ENCODE assay signal across 9 cellular contexts in the genomic region with DNA sequence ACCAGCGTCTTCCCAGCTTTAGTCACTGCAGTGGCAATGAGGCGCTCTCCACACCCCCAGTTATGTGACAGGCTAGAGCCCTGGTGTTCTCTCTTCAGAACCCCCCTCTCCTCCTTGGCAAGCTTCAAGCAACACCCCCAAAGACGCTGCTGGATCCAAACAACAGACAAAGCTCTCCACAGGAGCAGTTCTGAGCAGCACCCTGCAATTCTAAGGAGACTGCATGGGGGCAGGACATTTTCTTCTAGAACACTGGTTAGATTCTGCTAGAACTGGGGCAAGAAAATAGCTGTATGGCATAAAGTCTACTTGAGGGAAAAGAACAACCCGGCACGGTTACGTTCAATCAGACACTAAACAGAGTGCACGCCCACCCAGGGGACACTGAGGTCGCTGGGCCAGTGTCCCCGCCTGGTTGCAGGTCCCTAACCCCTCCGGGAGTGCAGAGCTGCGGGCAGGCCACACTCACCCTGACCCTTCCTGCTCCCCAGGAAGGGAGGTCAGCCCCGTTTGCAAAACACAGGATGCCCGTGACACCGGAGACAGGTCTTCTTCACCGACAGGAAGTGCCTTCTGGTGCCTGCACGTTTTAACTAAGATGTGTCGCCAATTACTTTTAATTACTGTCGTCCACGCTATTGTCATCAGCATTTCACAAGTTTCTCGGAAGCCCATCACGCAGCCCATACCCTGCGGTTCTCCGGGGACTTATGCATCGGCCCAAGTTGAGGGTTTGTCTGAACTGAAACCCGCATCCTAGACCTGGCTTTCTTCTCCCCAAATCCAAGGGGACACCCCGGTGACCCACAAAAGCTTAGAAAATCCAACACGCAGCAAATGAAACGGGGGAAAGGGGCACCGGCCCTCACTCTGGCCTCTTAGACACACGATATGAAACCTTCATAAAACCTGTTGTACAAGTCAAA. TPM values are rescaled to one million over a fixed set of nuclear protein-coding genes. Genes with fewer than 3 reads are reported as not detected.
DNase-seq lines count a peak whose midpoint lies in the region; TF ChIP-seq lines count a peak whose summit lies in the region.
"Had no signal": no experiment of that assay in that cellular context is flagged by ENCODE, and none has a peak within 500 bp of the region (broad histone marks: within the 10 kb centered on the region; RNA-seq: fewer than 3 reads in every experiment).

No MANE protein-coding gene starts in this region.

- no peak for TF ChIP-seq POLR2A in spleen (IDR thresholded peaks at IDR 0.05)

- peaks cover 11% of the 10 kb centered on the region for H3K4me1 Mint-ChIP-seq in activated T-cell treated with anti-CD3 and anti-CD28 coated beads, Interleukin-2, amount 50 U/mL, for 24 hours (ENCODE audit: low read depth)

- DNase-seq in activated T-cell treated with anti-CD3 and anti-CD28 coated beads, Interleukin-2, amount 50 U/mL, for 24 hours, result peak; percentile 50
- DNase-seq in spleen (no peak), NCI-H2196 (lab: John Stamatoyannopoulos, UW; ENCODE audit: unreplicated experiment) (no peak), activated gamma-delta T cell (lab: John Stamatoyannopoulos, UW) (no peak), SKM-1 treated with dmso at 0.1 percent for 144 hours (lab: John Stamatoyannopoulos, UW; ENCODE audit: unreplicated experiment) (no peak), NCI-H2081 treated with DMSO at 0.1 percent for 48 hours (lab: John Stamatoyannopoulos, UW) (no peak)
- DNase-seq: aorta had no signal

- H3K27ac ChIP-seq in HUES48 (ENCODE audit: low read depth, low read length) (no peak overlapping the region), iPS-18a (ENCODE audit: low read length) (no peak overlapping the region), spleen (peak overlapping the region in 1 of 8 donors; percentile 46)

- H3K4me1 ChIP-seq in HUES48 (ENCODE audit: control insufficient read depth, insufficient read depth, low read length) (peaks cover 11% of the 10 kb centered on the region; the same call in 1 of the 2 replicates), iPS-18a (ENCODE audit: control insufficient read depth, low read depth, low read length) (peaks cover 9% of the 10 kb centered on the region), spleen (peaks cover 9 to 29% (median 18%) of the 10 kb centered on the region in 6 donors)

- H3K36me3 ChIP-seq in HUES48 (ENCODE audit: control insufficient read depth, insufficient read depth, low read length), result no peaks in the 10 kb centered on the region
- H3K36me3 ChIP-seq in iPS-18a (ENCODE audit: control insufficient read depth, low read depth, low read length), result no peaks in the 10 kb centered on the region
- H3K36me3 ChIP-seq in spleen, result no peaks in the 10 kb centered on the region

- H3K9ac ChIP-seq in HUES48 (ENCODE audit: low read depth, low read length) (no peak overlapping the region), iPS-18a (ENCODE audit: low read length) (no peak overlapping the region)

- 13 to 22% (median 16%) methylated on average over 30 of the region's 30 CpGs for WGBS in spleen, 5 donors

- H3K4me3 ChIP-seq in HUES48 (ENCODE audit: low read depth, low read length) (peak overlapping the region; percentile 55), iPS-18a (ENCODE audit: low read length) (peak overlapping the region; percentile 52), spleen (peak overlapping the region in 6 of 8 donors; percentile 23 to 67 (median 40))

- peak overlapping the region; percentile 76 for H3K4me3 Mint-ChIP-seq in activated T-cell treated with anti-CD3 and anti-CD28 coated beads, Interleukin-2, amount 50 U/mL, for 24 hours

- H3K27me3 Mint-ChIP-seq in activated T-cell treated with anti-CD3 and anti-CD28 coated beads, Interleukin-2, amount 50 U/mL, for 24 hours, result peaks cover 50% of the 10 kb centered on the region

- intact Hi-C loops in spleen (cut with DNase I; ENCODE audit: low total_unique reads), result no loop called here

- peak overlapping the region; percentile 71 for H3K27ac Mint-ChIP-seq in activated T-cell treated with anti-CD3 and anti-CD28 coated beads, Interleukin-2, amount 50 U/mL, for 24 hours

- H3K9me3 ChIP-seq in HUES48 (ENCODE audit: control insufficient read depth, insufficient read depth, low read length), result no peaks in the 10 kb centered on the region
- no peaks in the 10 kb centered on the region for H3K9me3 ChIP-seq in iPS-18a (ENCODE audit: control insufficient read depth, low read depth, low read length)
- H3K9me3 ChIP-seq in spleen, result no peaks in the 10 kb centered on the region

- H3K9me3 Mint-ChIP-seq in activated T-cell treated with anti-CD3 and anti-CD28 coated beads, Interleukin-2, amount 50 U/mL, for 24 hours, result no peaks in the 10 kb centered on the region

- no peaks in the 10 kb centered on the region for H3K36me3 Mint-ChIP-seq in activated T-cell treated with anti-CD3 and anti-CD28 coated beads, Interleukin-2, amount 50 U/mL, for 24 hours (ENCODE audit: low read depth)

- peaks cover 73% of the 10 kb centered on the region for H3K27me3 ChIP-seq in HUES48 (ENCODE audit: control insufficient read depth, insufficient read depth, low read length)
- H3K27me3 ChIP-seq in iPS-18a (ENCODE audit: control insufficient read depth, insufficient read depth, low read length), result peaks cover 63% of the 10 kb centered on the region
- H3K27me3 ChIP-seq in spleen (replicated peaks in 1 of 7), result peaks cover 0 to 79% (median 43%) of the 10 kb centered on the region in 7 donors

- TF ChIP-seq CTCF in spleen (IDR thresholded peaks at IDR 0.05 in 8 of 11, conservative IDR thresholded peaks at IDR 0.05 in 3 of 11), result no peak

RNA-seq across cellular contexts. Expression of a gene that starts 0.9 kb away (rescaled TPM):
- total RNA-seq in spleen, result 1 to 10 TPM in 2 of 7 donors, under 1 TPM in 2, not detected in 3; 0.28 to 2.5 (median 0.78) TPM
- polyA plus RNA-seq in spleen, result under 1 TPM; 0.17 to 0.30 (median 0.22) TPM
- total RNA-seq: aorta had no signal

RNA-seq across cellular contexts. Expression of a gene that starts 38.4 kb away (rescaled TPM):
- total RNA-seq in spleen, result under 1 TPM in 3 of 7 donors, not detected in 4; 0.14 to 0.77 (median 0.16) TPM
- polyA plus RNA-seq in spleen, result under 1 TPM; 0.23 to 0.64 (median 0.24) TPM
